In the genomic region with DNA sequence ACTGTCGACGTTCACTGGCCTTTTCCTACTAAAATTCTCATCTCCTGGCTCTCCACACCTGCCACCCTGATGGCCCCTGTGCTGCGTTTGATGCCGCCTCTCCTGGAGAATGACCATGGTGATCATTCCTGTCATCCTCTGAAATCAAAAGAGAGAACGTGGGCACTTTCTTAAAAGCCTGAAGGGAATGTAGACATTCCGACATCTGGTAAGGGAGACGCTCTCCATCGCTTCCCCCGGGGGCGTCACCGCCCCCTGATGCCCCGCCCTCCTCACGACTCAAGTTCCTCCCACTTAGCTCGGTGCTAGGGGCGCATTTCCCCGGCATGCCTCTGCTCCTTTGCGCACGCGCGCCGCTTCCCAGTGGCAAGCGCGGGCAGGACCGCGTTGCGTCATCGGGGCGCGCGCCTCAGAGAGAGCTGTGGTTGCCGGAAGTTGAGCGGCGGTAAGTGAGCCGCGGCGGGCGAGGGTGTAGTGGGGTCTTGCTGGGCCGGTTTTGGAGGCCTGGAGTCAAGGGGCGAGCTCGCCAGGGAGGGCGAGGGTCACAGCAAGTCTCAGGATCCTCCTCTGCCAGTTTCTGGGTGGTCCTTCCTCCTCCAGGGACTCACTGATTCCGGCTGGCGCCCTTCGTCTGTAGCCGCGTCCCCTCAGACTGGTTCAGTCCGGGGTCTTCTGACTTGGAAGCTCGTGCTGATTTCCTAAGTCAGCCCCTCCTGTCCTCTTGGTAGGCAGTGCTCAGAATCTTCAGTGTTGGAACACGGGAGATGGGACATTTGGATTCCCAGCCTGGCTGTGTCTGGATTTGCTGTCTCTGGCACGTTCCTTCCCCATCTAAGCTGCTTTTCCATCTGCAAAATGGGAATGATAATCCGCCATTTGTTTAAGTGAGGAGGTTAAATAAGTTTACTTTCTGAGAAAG, we compare ENCODE assay signal across 1 cellular context.
A peak's percentile ranks its signal among the peaks of the same experiment; 100 is the strongest.
TF ChIP-seq lines count a peak whose summit lies in the region.

ATG7 (plus strand) TSS at position 412 of the 919 bp plus-strand sequence. CDS start 26,299 bp downstream, outside the sequence.

TF ChIP-seq in H1, 55 proteins besides CTCF, POLR2A, EP300 and RAD21:
- TF ChIP-seq CEBPB (IDR thresholded peaks at IDR 0.05; ENCODE audit: low read depth, low read length) (peak; percentile 96), EGR1 (IDR thresholded peaks at IDR 0.05; ENCODE audit: borderline replicate concordance, low read depth, low read length) (no peak), HDAC2 (IDR thresholded peaks at IDR 0.05; ENCODE audit: borderline replicate concordance in 1 of 2, low read depth in 2 of 2, low read length in 2 of 2) (0 out of 4 replicates have a peak, but pooled peaks of 1 of the 2 experiments have one; percentile 55), PHF8 (conservative IDR thresholded peaks at IDR 0.05; ENCODE audit: low read depth, low read length) (peak; percentile 99), CREB1 (IDR thresholded peaks at IDR 0.05) (peak; percentile 97), TAF1 (IDR thresholded peaks at IDR 0.05; ENCODE audit: low read depth, low read length) (peak; percentile 83), SAP30 (IDR thresholded peaks at IDR 0.05; ENCODE audit: insufficient read depth, insufficient replicate concordance, low read length) (peak; percentile 36), CTBP2 (IDR thresholded peaks at IDR 0.05; ENCODE audit: borderline replicate concordance, insufficient read depth, insufficient read length, low read length) (no peak), TCF12 (IDR thresholded peaks at IDR 0.05; ENCODE audit: low read depth, low read length) (no peak), FOSL1 (IDR thresholded peaks at IDR 0.05; ENCODE audit: insufficient read depth, low read depth, low read length) (no peak), RBBP5 (IDR thresholded peaks at IDR 0.05; ENCODE audit: borderline replicate concordance, low read depth, low read length) (peak; percentile 68; the same call in 1 of the 2 replicates), SIN3A (conservative IDR thresholded peaks at IDR 0.05 in 1 of 2, IDR thresholded peaks at IDR 0.05 in 1 of 2; ENCODE audit: low read depth in 1 of 2, low read length in 2 of 2) (peak in 1 of 2 experiments; percentile 95; a peak in 2 of 4 replicates), NRF1 (IDR thresholded peaks at IDR 0.05; ENCODE audit: low read depth, low read length) (peak; percentile 77), ATF3 (IDR thresholded peaks at IDR 0.05; ENCODE audit: insufficient read depth, low read depth, low read length) (peak; percentile 88), POLR2AphosphoS5 (IDR thresholded peaks at IDR 0.05; ENCODE audit: low read depth, low read length) (peak; percentile 74), KDM4A (IDR thresholded peaks at IDR 0.05; ENCODE audit: low read depth, low read length, severe bottlenecking) (peak; percentile 94), JUND (IDR thresholded peaks at IDR 0.05; ENCODE audit: low read length) (peak; percentile 80), ASH2L (IDR thresholded peaks at IDR 0.05; ENCODE audit: low read length) (peak; percentile 96), KDM5A (IDR thresholded peaks at IDR 0.05; ENCODE audit: low read length) (peak; percentile 82), MAX (IDR thresholded peaks at IDR 0.05) (peak; percentile 65), TBP (IDR thresholded peaks at IDR 0.05; ENCODE audit: low read depth, low read length) (peak; percentile 81), BRCA1 (IDR thresholded peaks at IDR 0.05; ENCODE audit: low read depth, low read length) (no peak), SRF (IDR thresholded peaks at IDR 0.05; ENCODE audit: low read depth, low read length) (peak; percentile 45), TAF7 (optimal IDR thresholded peaks at IDR 0.05; ENCODE audit: borderline replicate concordance, low read depth, low read length) (peak; percentile 33), TEAD4 (IDR thresholded peaks at IDR 0.05; ENCODE audit: low read depth, low read length) (no peak; the same call in 1 of the 2 replicates), CHD1 (IDR thresholded peaks at IDR 0.05; ENCODE audit: low read depth, low read length) (no peak), RXRA (IDR thresholded peaks at IDR 0.05; ENCODE audit: insufficient read depth, low read depth, low read length) (no peak)
- TF ChIP-seq, protein P1, sequence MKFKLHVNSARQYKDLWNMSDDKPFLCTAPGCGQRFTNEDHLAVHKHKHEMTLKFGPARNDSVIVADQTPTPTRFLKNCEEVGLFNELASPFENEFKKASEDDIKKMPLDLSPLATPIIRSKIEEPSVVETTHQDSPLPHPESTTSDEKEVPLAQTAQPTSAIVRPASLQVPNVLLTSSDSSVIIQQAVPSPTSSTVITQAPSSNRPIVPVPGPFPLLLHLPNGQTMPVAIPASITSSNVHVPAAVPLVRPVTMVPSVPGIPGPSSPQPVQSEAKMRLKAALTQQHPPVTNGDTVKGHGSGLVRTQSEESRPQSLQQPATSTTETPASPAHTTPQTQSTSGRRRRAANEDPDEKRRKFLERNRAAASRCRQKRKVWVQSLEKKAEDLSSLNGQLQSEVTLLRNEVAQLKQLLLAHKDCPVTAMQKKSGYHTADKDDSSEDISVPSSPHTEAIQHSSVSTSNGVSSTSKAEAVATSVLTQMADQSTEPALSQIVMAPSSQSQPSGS (IDR thresholded peaks at IDR 0.05; ENCODE audit: low read length), result peak; percentile 87; the same call in 1 of the 2 replicates
TF ChIP-seq in H1: peak in this region for 20.
